ENCODE assay signal across 9 cellular contexts in genomic region chr1:172394167-172394751, GRCh38. TPM values are rescaled to one million over a fixed set of nuclear protein-coding genes. Genes with fewer than 3 reads are reported as not detected.
DNase-seq lines count a peak whose midpoint lies in the region; ATAC-seq and TF ChIP-seq lines count a peak whose summit lies in the region.
"Had no signal": no experiment of that assay in that cellular context is flagged by ENCODE, and none has a peak within 500 bp of the region (broad histone marks: within the 10 kb centered on the region; RNA-seq: fewer than 3 reads in every experiment).

No MANE protein-coding gene starts in this region.

- H3K4me3 ChIP-seq in thoracic aorta: peak overlapping the region; percentile 57

- peaks cover 28 to 76% of the 10 kb centered on the region in 2 donors for H3K4me1 ChIP-seq in thoracic aorta (ENCODE audit: control insufficient read depth in 1 of 2, low read depth in 2 of 2)

- no peaks in the 10 kb centered on the region for H3K9me3 ChIP-seq in thoracic aorta

- CTCF ChIA-PET in T-cell (lab: Charles Lee): interaction anchor here (0.6 to 2.0 kb wide), 18 partner anchors 11 to 392 kb away, joined by 3 to 15 read pairs (median 5); no protein-coding TSS in a partner anchor

- H3K9me3 Mint-ChIP-seq in T-cell (no peaks in the 10 kb centered on the region), naive B cell (peaks cover 0 to 2% (median 0%) of the 10 kb centered on the region in 7 donors)

- peak overlapping the region; percentile 99 for H3K27ac Mint-ChIP-seq in T-cell
- H3K27ac Mint-ChIP-seq in naive B cell: peak overlapping the region; percentile 98 to 99 (median 99)

- no peaks in the 10 kb centered on the region for H3K27me3 ChIP-seq in thoracic aorta (replicated peaks; ENCODE audit: insufficient read depth)

- in situ Hi-C loops in GM13976 (cut with MboI; ENCODE audit: low sequenced_read_pairs, unreplicated experiment): loop anchor here (10.0 kb wide), 2 partner anchors 49 to 299 kb away; no protein-coding TSS in a partner anchor

- TF ChIP-seq CTCF in GM13976 (IDR thresholded peaks at IDR 0.05; ENCODE audit: borderline replicate concordance, control extremely low read depth, extremely low read depth, insufficient read depth, missing control alignments) (no peak), thoracic aorta (IDR thresholded peaks at IDR 0.05) (no peak)

- POLR2A ChIA-PET in T-cell (lab: Charles Lee): interaction anchor here (0.5 to 1.2 kb wide), 14 partner anchors 10 to 372 kb away, joined by 3 to 6 read pairs (median 4); no protein-coding TSS in a partner anchor

- ATAC-seq in HG02623 (IDR thresholded peaks at IDR 0.05; ENCODE audit: unreplicated experiment) (peak; percentile 69), T-cell (replicated peaks in 1 of 4) (peak; percentile 98 to 99 (median 98)), naive B cell (ENCODE audit: low read depth in 2 of 2) (peak; percentile 78 to 80), thoracic aorta (ENCODE audit: insufficient number of reproducible peaks, low FRiP score, low read depth) (no peak)

- H3K27ac ChIP-seq in angular gyrus (ENCODE audit: low read depth, low read length) (peak overlapping the region; percentile 85), thoracic aorta (peak overlapping the region; percentile 46 to 69)

- H3K36me3 Mint-ChIP-seq in T-cell (no peaks in the 10 kb centered on the region), naive B cell (no peaks in the 10 kb centered on the region)

- H3K27me3 Mint-ChIP-seq in T-cell (no peaks in the 10 kb centered on the region), naive B cell (no peaks in the 10 kb centered on the region)

- no peaks in the 10 kb centered on the region for H3K36me3 ChIP-seq in thoracic aorta

- DNase-seq in GM13976 (ENCODE audit: low spot score) (peak; percentile 55), T-cell (peak; percentile 34 to 78 (median 64)), naive B cell (peak; percentile 82), thoracic aorta (ENCODE audit: low spot score) (no peak), cerebellum (ENCODE audit: low spot score) (no peak), NCI-H2107 (lab: John Stamatoyannopoulos, UW) (no peak)

- peak overlapping the region; percentile 62 to 73 (median 69) for H3K4me3 Mint-ChIP-seq in T-cell
- peak overlapping the region; percentile 57 to 85 (median 78) for H3K4me3 Mint-ChIP-seq in naive B cell

- H3K4me1 Mint-ChIP-seq in T-cell (peaks cover 58 to 77% (median 75%) of the 10 kb centered on the region in 3 donors), naive B cell (peaks cover 56 to 66% (median 62%) of the 10 kb centered on the region in 3 donors)

RNA-seq across cellular contexts. Expression of gene C1orf105, which starts 26.2 kb away (rescaled TPM):
- total RNA-seq in T-cell (not detected), thoracic aorta (not detected), cerebellum (not detected)
- not detected for polyA plus RNA-seq in naive B cell (ENCODE audit: low read depth in 6 of 6)
- total RNA-seq: pulmonary artery endothelial cell had no signal

RNA-seq across cellular contexts. Expression of gene PIGC, which starts 49.6 kb away (rescaled TPM):
- total RNA-seq in T-cell (10 to 100 TPM; 26.9 to 39.0 (median 34.5) TPM), thoracic aorta (10 to 100 TPM; 14.3 to 20.2 TPM), cerebellum (24.5 TPM)
- polyA plus RNA-seq in naive B cell (ENCODE audit: low read depth in 6 of 6): 100 to 1,000 TPM in 1 of 6 donors, 10 to 100 TPM in 5; 70.8 to 127 (median 94.5) TPM

Comparison
In these comparisons a context has a peak if more than half of its experiments do, and no peak if none do; other contexts are left out.
1. DNase-seq: peak in GM13976 (single experiment), T-cell (34 of 34) and naive B cell (single experiment); none in thoracic aorta (single experiment), cerebellum (single experiment) and NCI-H2107 (single experiment).